ENCODE assay signal across 15 cellular contexts in the genomic region with DNA sequence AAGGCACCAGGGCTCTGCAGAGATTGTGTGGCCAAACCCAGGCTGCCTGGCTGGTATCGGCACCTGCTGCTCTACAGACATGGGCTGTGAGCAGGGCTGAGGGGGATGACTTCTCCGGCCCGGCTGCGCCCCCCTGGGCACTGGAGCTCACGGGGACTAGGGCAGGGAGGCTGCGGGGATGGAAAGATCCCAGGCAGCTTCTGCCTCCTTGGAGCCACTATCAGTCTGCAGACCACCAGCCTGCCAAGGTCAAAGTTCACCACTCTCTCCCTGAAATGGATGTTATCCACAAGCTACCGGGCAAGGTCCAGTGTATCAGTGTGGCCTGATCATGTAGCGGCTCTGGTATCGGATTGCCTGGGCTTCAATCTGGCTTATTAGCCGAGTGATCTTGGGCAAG.
"Had no signal": no experiment of that assay in that cellular context is flagged by ENCODE, and none has a peak within 500 bp of the region (broad histone marks: within the 10 kb centered on the region; RNA-seq: fewer than 3 reads in every experiment).

No MANE protein-coding gene starts in this region.

- DNase-seq: activated CD4-positive, alpha-beta T cell treated with anti-CD3 and anti-CD28 coated beads, Interleukin-2, amount 50 U/mL, for 1 hour; activated naive CD4-positive, alpha-beta T cell treated with anti-CD3 and anti-CD28 coated beads for 36 hours; immature natural killer cell; midbrain; stimulated activated CD4-positive, alpha-beta T cell treated with anti-CD3 and anti-CD28 coated beads, Interleukin-2, amount 100 ng/mL, for 48 hours; T-helper 2 cell had no signal

- H3K36me3 ChIP-seq: ovary, tibial artery, vagina had no signal

- H3K4me1 ChIP-seq: tibial artery, vagina had no signal

- ATAC-seq: esophagus mucosa; stimulated activated memory B cell treated with anti-CD40 and anti-IgM and Interleukin-4, amounts not matched to agents 10 μg/mL and 1 μg/mL and 100 μg/mL, for 72 hours; WTC11 had no signal

- H3K27ac ChIP-seq: ovary, tibial artery, vagina had no signal

- H3K27me3 ChIP-seq: ovary, vagina had no signal

- H3K9me3 ChIP-seq: ovary, tibial artery, vagina had no signal

- H3K4me3 ChIP-seq: ovary, tibial artery, vagina had no signal

- FAIRE-seq: colon, endometrium, TTC549 had no signal
